Comparison of ENCODE assay signal across 8 cellular contexts in genomic region chr1:39960461-39960958, GRCh38. TPM values are rescaled to one million over a fixed set of nuclear protein-coding genes. Genes with fewer than 3 reads are reported as not detected.
DNase-seq lines count a peak whose midpoint lies in the region; ATAC-seq and TF ChIP-seq lines count a peak whose summit lies in the region.

No MANE protein-coding gene starts in this region.

- H3F3A ChIP-seq in OCI-LY1 (ENCODE audit: insufficient read depth, low read length): no peaks in the 10 kb centered on the region

- no peaks in the 10 kb centered on the region for H3K9me3 ChIP-seq in OCI-LY1 (ENCODE audit: low read length)

- H3K4me1 Mint-ChIP-seq in effector memory CD8-positive, alpha-beta T cell (ENCODE audit: low read depth in 2 of 2): peaks cover 8 to 11% of the 10 kb centered on the region in 2 donors
- H3K4me1 Mint-ChIP-seq in stimulated activated naive CD8-positive, alpha-beta T cell treated with anti-CD3 and anti-CD28 coated beads, Interleukin-15, Interleukin-2, amounts not matched to agents 100 ng/mL and 50 ng/mL, for 24 hours (ENCODE audit: low read depth): peaks cover 34% of the 10 kb centered on the region

- H3K4me1 ChIP-seq in OCI-LY1 (ENCODE audit: insufficient read depth, low read length, severe bottlenecking): peaks cover 25% of the 10 kb centered on the region

- peak overlapping the region; percentile 85 for H3K27ac ChIP-seq in OCI-LY1 (ENCODE audit: low read depth, low read length, poor library complexity, severe bottlenecking)

- peak overlapping the region in 1 of 2 donors; percentile 35 for H3K27ac Mint-ChIP-seq in effector memory CD8-positive, alpha-beta T cell
- peak overlapping the region; percentile 49 for H3K27ac Mint-ChIP-seq in stimulated activated naive CD8-positive, alpha-beta T cell treated with anti-CD3 and anti-CD28 coated beads, Interleukin-15, Interleukin-2, amounts not matched to agents 100 ng/mL and 50 ng/mL, for 24 hours

- H3K27me3 Mint-ChIP-seq in effector memory CD8-positive, alpha-beta T cell: peaks cover 0 to 16% of the 10 kb centered on the region in 2 donors
- H3K27me3 Mint-ChIP-seq in stimulated activated naive CD8-positive, alpha-beta T cell treated with anti-CD3 and anti-CD28 coated beads, Interleukin-15, Interleukin-2, amounts not matched to agents 100 ng/mL and 50 ng/mL, for 24 hours: no peaks in the 10 kb centered on the region

- H3K9me2 ChIP-seq in OCI-LY1 (ENCODE audit: low read depth, low read length): no peaks in the 10 kb centered on the region

- H3K9me3 Mint-ChIP-seq in effector memory CD8-positive, alpha-beta T cell: no peaks in the 10 kb centered on the region
- H3K9me3 Mint-ChIP-seq in stimulated activated naive CD8-positive, alpha-beta T cell treated with anti-CD3 and anti-CD28 coated beads, Interleukin-15, Interleukin-2, amounts not matched to agents 100 ng/mL and 50 ng/mL, for 24 hours: no peaks in the 10 kb centered on the region

- peak overlapping the region; percentile 61 for H3K4me2 ChIP-seq in OCI-LY1 (ENCODE audit: low read length)

- no peaks in the 10 kb centered on the region for H3K79me2 ChIP-seq in OCI-LY1 (ENCODE audit: insufficient read depth, low read length)

- ATAC-seq in GM18502 (IDR thresholded peaks at IDR 0.05; ENCODE audit: poor library complexity, unreplicated experiment) (peak; percentile 66), GM21447 (IDR thresholded peaks at IDR 0.05; ENCODE audit: unreplicated experiment) (no peak)
- peak; percentile 35 for ATAC-seq in effector memory CD8-positive, alpha-beta T cell (replicated peaks)

- TF ChIP-seq CTCF in OCI-LY1 (IDR thresholded peaks at IDR 0.05; ENCODE audit: low read length): no peak

- no peaks in the 10 kb centered on the region for H3K27me3 ChIP-seq in OCI-LY1 (ENCODE audit: insufficient read depth, low read length)

- no peaks in the 10 kb centered on the region for H3K36me3 ChIP-seq in OCI-LY1 (ENCODE audit: insufficient read depth, low read length)

- H4K20me1 ChIP-seq in OCI-LY1 (ENCODE audit: insufficient read depth, low read length): no peaks in the 10 kb centered on the region

- no peak overlapping the region for H2AFZ ChIP-seq in OCI-LY1 (ENCODE audit: low read length)

- H3K36me3 Mint-ChIP-seq in effector memory CD8-positive, alpha-beta T cell (ENCODE audit: insufficient read depth): peaks cover 3% of the 10 kb centered on the region
- peaks cover 75% of the 10 kb centered on the region for H3K36me3 Mint-ChIP-seq in stimulated activated naive CD8-positive, alpha-beta T cell treated with anti-CD3 and anti-CD28 coated beads, Interleukin-15, Interleukin-2, amounts not matched to agents 100 ng/mL and 50 ng/mL, for 24 hours (ENCODE audit: low read depth)

- H3K4me3 Mint-ChIP-seq in effector memory CD8-positive, alpha-beta T cell: no peak overlapping the region
- peak overlapping the region; percentile 48 for H3K4me3 Mint-ChIP-seq in stimulated activated naive CD8-positive, alpha-beta T cell treated with anti-CD3 and anti-CD28 coated beads, Interleukin-15, Interleukin-2, amounts not matched to agents 100 ng/mL and 50 ng/mL, for 24 hours

- peak overlapping the region; percentile 35 for H3K4me3 ChIP-seq in OCI-LY1 (ENCODE audit: low read depth, low read length, poor library complexity, severe bottlenecking)

- peak overlapping the region; percentile 71 for H3K9ac ChIP-seq in OCI-LY1 (ENCODE audit: low read length)

- DNase-seq in Ammon's horn (ENCODE audit: low spot score) (peak; percentile 50), HT-29 (ENCODE audit: low spot score) (peak; percentile 54), mesenteric fat pad (ENCODE audit: low spot score) (no peak)
- DNase-seq in effector memory CD8-positive, alpha-beta T cell: no peak

RNA-seq across cellular contexts. Expression of gene MFSD2A, which starts 5.6 kb away (rescaled TPM):
- total RNA-seq in HT-29 (2014; rRNA removed; shearing (Covaris generic)): 13.7 and 15.4 TPM in 2 replicates
- 8.0 TPM for total RNA-seq in mesenteric fat pad

RNA-seq across cellular contexts. Expression of gene MYCL, which starts 58.8 kb away (rescaled TPM):
- total RNA-seq in HT-29 (2014; rRNA removed; shearing (Covaris generic)): 11.6 and 12.4 TPM in 2 replicates
- total RNA-seq in mesenteric fat pad: 0.32 TPM

Comparison
In these comparisons a context has a peak if more than half of its experiments do, and no peak if none do; other contexts are left out.
1. DNase-seq: peak in Ammon's horn (single experiment) and HT-29 (single experiment); none in effector memory CD8-positive, alpha-beta T cell (0 of 3) and mesenteric fat pad (single experiment).